ENCODE assay signal across 8 cellular contexts in the genomic region with DNA sequence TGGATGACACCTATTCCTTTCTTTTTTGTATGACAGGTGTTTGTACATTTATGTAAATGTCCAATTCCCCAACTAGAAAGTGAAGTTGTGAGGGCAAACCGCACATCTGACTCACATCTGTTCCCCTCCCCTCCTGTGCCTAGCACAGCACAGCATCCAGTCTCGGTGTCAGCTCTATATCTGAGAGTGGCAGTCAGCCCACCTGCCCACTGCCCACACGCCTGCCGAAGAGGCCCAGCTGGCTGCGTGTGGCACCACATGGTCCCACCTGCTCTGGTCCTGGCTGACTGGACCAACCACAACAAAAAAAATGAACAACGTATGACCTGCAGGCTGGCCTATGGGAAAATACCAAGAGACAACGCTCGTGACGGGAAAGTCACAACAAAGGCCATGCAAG.
DNase-seq lines count a peak whose midpoint lies in the region; ATAC-seq, FAIRE-seq and TF ChIP-seq lines count a peak whose summit lies in the region.

No MANE protein-coding gene starts in this region.

- TF ChIP-seq CTCF in GM12878 (IDR thresholded peaks at IDR 0.05 in 2 of 3, conservative IDR thresholded peaks at IDR 0.05 in 1 of 3; ENCODE audit: control insufficient read depth in 2 of 3, extremely low read depth in 1 of 3, insufficient read depth in 1 of 3, low read depth in 3 of 3, low read length in 3 of 3) (no peak), uterus (IDR thresholded peaks at IDR 0.05) (no peak)

- POLR2A ChIA-PET in GM12878 (lab: Charles Lee) = interaction anchor here (1.0 to 3.2 kb wide), 8 partner anchors 13 to 78 kb away, joined by 3 to 28 read pairs (median 8); no protein-coding TSS in a partner anchor

- TF ChIP-seq RAD21 in GM12878 (IDR thresholded peaks at IDR 0.05; ENCODE audit: insufficient read depth, low read depth, low read length) = no peak

- H3K79me2 ChIP-seq in GM12878 (ENCODE audit: control insufficient read depth, insufficient read depth, low read length) = no peaks in the 10 kb centered on the region; the same call in none of the 2 replicates

- peak; percentile 30 for DNase-seq in stimulated activated CD4-positive, alpha-beta T cell treated with anti-CD3 and anti-CD28 coated beads, Interleukin-15, amount 100 ng/mL, for 24 hours
- DNase-seq in stimulated activated CD4-positive, alpha-beta T cell treated with anti-CD3 and anti-CD28 coated beads, Interleukin-4, amount 100 ng/mL, for 1 hour = no peak
- peak; percentile 89 for DNase-seq in GM12878 (ENCODE audit: low read depth, low spot score)
- DNase-seq in uterus = peak; percentile 11 to 13
- DNase-seq in cerebellar cortex (ENCODE audit: low spot score) = no peak
- DNase-seq in GDM1 (lab: John Stamatoyannopoulos, UW) = no peak

- intact Hi-C loops in GM12878 (cut with micrococcal nuclease; ENCODE audit: unreplicated experiment) = loop anchor here (1.0 kb wide), 1 partner anchor 79 kb away; no protein-coding TSS in a partner anchor
- intact Hi-C loops in uterus (cut with DNase I; ENCODE audit: low total_unique reads) = no loop called here

- RAD21 ChIA-PET in GM12878 (lab: Charles Lee; ENCODE audit: unreplicated experiment) = interaction anchor here (0.8 to 4.0 kb wide), 14 partner anchors 20 to 526 kb away, joined by 3 to 42 read pairs (median 5); partner anchors contain the start of gene XXYLT1

- H3K27ac ChIP-seq in GM12878 (ENCODE audit: control insufficient read depth, insufficient read depth) (peak overlapping the region; percentile 22), uterus (peak overlapping the region; percentile 93 to 95)

- FAIRE-seq in GM12878 (lab: Jason Lieb, UNC) = peak; percentile 93

- ATAC-seq in HG02943 (IDR thresholded peaks at IDR 0.05; ENCODE audit: low read depth, unreplicated experiment) (peak; percentile 81), GM12878 (peak; percentile 91), esophagus mucosa (no peak)

- H2AFZ ChIP-seq in GM12878 (ENCODE audit: control insufficient read depth, low read depth, low read length) = peak overlapping the region; percentile 24; the same call in 1 of the 2 replicates

- H3K36me3 ChIP-seq in GM12878 (ENCODE audit: control insufficient read depth in 2 of 2, insufficient read depth in 2 of 2, low read length in 1 of 2) = peaks cover 1 to 4% of the 10 kb centered on the region in 2 experiments; a peak in 1 of 4 replicates
- H3K36me3 ChIP-seq in uterus = no peaks in the 10 kb centered on the region

- TF ChIP-seq POLR2A in GM12878 (IDR thresholded peaks at IDR 0.05; ENCODE audit: low read depth, low read length) = no peak; the same call in 1 of the 2 replicates
- no peak for TF ChIP-seq POLR2A in uterus (IDR thresholded peaks at IDR 0.05)

- 2% methylated on average over 9 of the region's 9 CpGs for WGBS in GM12878 (ENCODE audit: insufficient coverage, insufficient replicate concordance, low lambda C conversion rate, missing lambda C conversion rate)

- H3K9me3 ChIP-seq in GM12878 (replicated peaks; ENCODE audit: control insufficient read depth, insufficient read depth, low read length) (peaks cover 1% of the 10 kb centered on the region; the same call in 1 of the 3 replicates), uterus (no peaks in the 10 kb centered on the region)

- H4K20me1 ChIP-seq in GM12878 (ENCODE audit: control insufficient read depth, insufficient read depth) = no peaks in the 10 kb centered on the region

- peak in 1 of 2 experiments; percentile 83; a peak in 2 of 4 replicates for TF ChIP-seq EP300 in GM12878 (IDR thresholded peaks at IDR 0.05; ENCODE audit: borderline replicate concordance in 1 of 2, control insufficient read depth in 1 of 2, low read depth in 2 of 2, low read length in 2 of 2)

- H3K4me3 ChIP-seq in GM12878 = peak overlapping the region; percentile 7; the same call in 1 of the 2 replicates
- no peak overlapping the region for H3K4me3 ChIP-seq in uterus

- H3K9ac ChIP-seq in GM12878 (ENCODE audit: control insufficient read depth, insufficient read depth, low read length) = no peak overlapping the region

- peak overlapping the region; percentile 28 for H3K4me2 ChIP-seq in GM12878 (ENCODE audit: control insufficient read depth, insufficient read depth)

- SMC1A ChIA-PET in GM12878 (lab: Charles Lee; ENCODE audit: uncharacterized antibody, unreplicated experiment) = interaction anchor here (0.6 to 6.5 kb wide), 14 partner anchors 13 to 83 kb away, joined by 3 to 62 read pairs (median 5); partner anchors contain the start of gene XXYLT1

- CTCF ChIA-PET in GM12878 (lab: Yijun Ruan, JAX) = interaction anchor here (0.5 to 2.3 kb wide), 10 partner anchors 20 to 537 kb away, joined by 3 to 7 read pairs (median 4); partner anchors contain the start of gene LSG1

- no TSS peak for BruUV-seq in GM12878 (replicated peaks; lab: Mats Ljungman, UMichigan)

- H3K4me1 ChIP-seq in GM12878 (ENCODE audit: control insufficient read depth, insufficient read depth, low read length) = peaks cover 43% of the 10 kb centered on the region
- H3K4me1 ChIP-seq in uterus = peaks cover 10 to 20% of the 10 kb centered on the region in 2 donors

- H3K27me3 ChIP-seq in GM12878 (replicated peaks in 1 of 2; ENCODE audit: control insufficient read depth in 2 of 2, insufficient read depth in 2 of 2, low read length in 1 of 2) (no peaks in the 10 kb centered on the region), uterus (no peaks in the 10 kb centered on the region)

- in situ Hi-C loops in GM12878 (cut with MboI) = no loop called here

TF ChIP-seq in GM12878, 131 proteins besides CTCF, POLR2A, EP300 and RAD21 (continues in another document):
- TF ChIP-seq PAX5 (IDR thresholded peaks at IDR 0.05; ENCODE audit: borderline replicate concordance, low read depth, low read length) = peak; percentile 58; the same call in 1 of the 2 replicates
- no peak for TF ChIP-seq PML (IDR thresholded peaks at IDR 0.05; ENCODE audit: low read length)
- TF ChIP-seq, protein P1, sequence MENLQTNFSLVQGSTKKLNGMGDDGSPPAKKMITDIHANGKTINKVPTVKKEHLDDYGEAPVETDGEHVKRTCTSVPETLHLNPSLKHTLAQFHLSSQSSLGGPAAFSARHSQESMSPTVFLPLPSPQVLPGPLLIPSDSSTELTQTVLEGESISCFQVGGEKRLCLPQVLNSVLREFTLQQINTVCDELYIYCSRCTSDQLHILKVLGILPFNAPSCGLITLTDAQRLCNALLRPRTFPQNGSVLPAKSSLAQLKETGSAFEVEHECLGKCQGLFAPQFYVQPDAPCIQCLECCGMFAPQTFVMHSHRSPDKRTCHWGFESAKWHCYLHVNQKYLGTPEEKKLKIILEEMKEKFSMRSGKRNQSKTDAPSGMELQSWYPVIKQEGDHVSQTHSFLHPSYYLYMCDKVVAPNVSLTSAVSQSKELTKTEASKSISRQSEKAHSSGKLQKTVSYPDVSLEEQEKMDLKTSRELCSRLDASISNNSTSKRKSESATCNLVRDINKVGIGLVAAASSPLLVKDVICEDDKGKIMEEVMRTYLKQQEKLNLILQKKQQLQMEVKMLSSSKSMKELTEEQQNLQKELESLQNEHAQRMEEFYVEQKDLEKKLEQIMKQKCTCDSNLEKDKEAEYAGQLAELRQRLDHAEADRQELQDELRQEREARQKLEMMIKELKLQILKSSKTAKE (IDR thresholded peaks at IDR 0.05; ENCODE audit: low read depth, poor library complexity, severe bottlenecking) = peak; percentile 68
- TF ChIP-seq, protein P2, sequence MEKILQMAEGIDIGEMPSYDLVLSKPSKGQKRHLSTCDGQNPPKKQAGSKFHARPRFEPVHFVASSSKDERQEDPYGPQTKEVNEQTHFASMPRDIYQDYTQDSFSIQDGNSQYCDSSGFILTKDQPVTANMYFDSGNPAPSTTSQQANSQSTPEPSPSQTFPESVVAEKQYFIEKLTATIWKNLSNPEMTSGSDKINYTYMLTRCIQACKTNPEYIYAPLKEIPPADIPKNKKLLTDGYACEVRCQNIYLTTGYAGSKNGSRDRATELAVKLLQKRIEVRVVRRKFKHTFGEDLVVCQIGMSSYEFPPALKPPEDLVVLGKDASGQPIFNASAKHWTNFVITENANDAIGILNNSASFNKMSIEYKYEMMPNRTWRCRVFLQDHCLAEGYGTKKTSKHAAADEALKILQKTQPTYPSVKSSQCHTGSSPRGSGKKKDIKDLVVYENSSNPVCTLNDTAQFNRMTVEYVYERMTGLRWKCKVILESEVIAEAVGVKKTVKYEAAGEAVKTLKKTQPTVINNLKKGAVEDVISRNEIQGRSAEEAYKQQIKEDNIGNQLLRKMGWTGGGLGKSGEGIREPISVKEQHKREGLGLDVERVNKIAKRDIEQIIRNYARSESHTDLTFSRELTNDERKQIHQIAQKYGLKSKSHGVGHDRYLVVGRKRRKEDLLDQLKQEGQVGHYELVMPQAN (conservative IDR thresholded peaks at IDR 0.05) = 0 out of 2 replicates have a peak, but pooled peaks have one; percentile 38
- TF ChIP-seq RELA (IDR thresholded peaks at IDR 0.05; ENCODE audit: borderline replicate concordance, partially characterized antibody) = peak; percentile 26
- TF ChIP-seq, protein P3, sequence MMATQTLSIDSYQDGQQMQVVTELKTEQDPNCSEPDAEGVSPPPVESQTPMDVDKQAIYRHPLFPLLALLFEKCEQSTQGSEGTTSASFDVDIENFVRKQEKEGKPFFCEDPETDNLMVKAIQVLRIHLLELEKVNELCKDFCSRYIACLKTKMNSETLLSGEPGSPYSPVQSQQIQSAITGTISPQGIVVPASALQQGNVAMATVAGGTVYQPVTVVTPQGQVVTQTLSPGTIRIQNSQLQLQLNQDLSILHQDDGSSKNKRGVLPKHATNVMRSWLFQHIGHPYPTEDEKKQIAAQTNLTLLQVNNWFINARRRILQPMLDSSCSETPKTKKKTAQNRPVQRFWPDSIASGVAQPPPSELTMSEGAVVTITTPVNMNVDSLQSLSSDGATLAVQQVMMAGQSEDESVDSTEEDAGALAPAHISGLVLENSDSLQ (IDR thresholded peaks at IDR 0.05) = peak; percentile 63; the same call in 1 of the 2 replicates
- TF ChIP-seq POU2F2 (IDR thresholded peaks at IDR 0.05; ENCODE audit: borderline replicate concordance, low read depth, low read length) = peak; percentile 90
- peak; percentile 87 for TF ChIP-seq NBN (IDR thresholded peaks at IDR 0.05)
- TF ChIP-seq BCL3 (IDR thresholded peaks at IDR 0.05; ENCODE audit: borderline replicate concordance, insufficient read depth, low read depth, low read length, poor library complexity, severe bottlenecking) = no peak
- TF ChIP-seq CBFB (IDR thresholded peaks at IDR 0.05; ENCODE audit: low read depth) = 0 out of 2 replicates have a peak, but pooled peaks have one; percentile 26

Comparison
In these comparisons a context has a peak if more than half of its experiments do, and no peak if none do; other contexts are left out.
1. DNase-seq: peak in stimulated activated CD4-positive, alpha-beta T cell treated with anti-CD3 and anti-CD28 coated beads, Interleukin-15, amount 100 ng/mL, for 24 hours (single experiment), GM12878 (single experiment) and uterus (2 of 2); none in stimulated activated CD4-positive, alpha-beta T cell treated with anti-CD3 and anti-CD28 coated beads, Interleukin-4, amount 100 ng/mL, for 1 hour (single experiment), cerebellar cortex (single experiment) and GDM1 (single experiment).